In the genomic region with DNA sequence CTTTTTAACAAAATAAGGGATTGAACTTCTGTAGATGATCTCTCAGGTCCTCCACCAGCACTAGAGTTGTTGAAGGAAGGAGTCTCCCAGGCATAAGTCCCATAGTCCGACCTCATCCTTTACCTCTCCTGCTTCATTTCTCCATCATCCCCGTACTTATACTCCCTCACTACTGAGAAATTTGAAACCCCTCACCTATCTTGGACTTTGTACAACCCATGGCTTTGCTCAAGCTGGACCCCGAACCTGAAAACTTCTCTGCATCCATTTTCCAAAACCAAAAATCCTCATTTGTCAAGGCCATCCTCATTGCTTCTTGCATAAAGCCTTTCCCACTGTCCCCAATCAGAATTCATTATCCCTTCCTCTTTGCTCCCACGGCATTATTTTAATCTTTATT, we compare ENCODE assay signal across 9 cellular contexts. TPM values are rescaled to one million over a fixed set of nuclear protein-coding genes. Genes with fewer than 3 reads are reported as not detected.
DNase-seq lines count a peak whose midpoint lies in the region; ATAC-seq and TF ChIP-seq lines count a peak whose summit lies in the region.
"Had no signal": no experiment of that assay in that cellular context is flagged by ENCODE, and none has a peak within 500 bp of the region (broad histone marks: within the 10 kb centered on the region; RNA-seq: fewer than 3 reads in every experiment).

No MANE protein-coding gene starts in this region.

- peaks cover 0 to 20% (median 15%) of the 10 kb centered on the region in 9 donors for H3K36me3 ChIP-seq in heart right ventricle
- peaks cover 9% of the 10 kb centered on the region for H3K36me3 ChIP-seq in mesodermal cell (ENCODE audit: control insufficient read depth, insufficient read depth, low read length)
- no peaks in the 10 kb centered on the region for H3K36me3 ChIP-seq in uterus

- no peak for TF ChIP-seq POLR2A in uterus (IDR thresholded peaks at IDR 0.05)

- peaks cover 24% of the 10 kb centered on the region for H3K4me1 Mint-ChIP-seq in brain

- WGBS in heart right ventricle, 2 donors = 72 to 75% methylated on average over 4 of the region's 4 CpGs
- WGBS in mesodermal cell (ENCODE audit: insufficient coverage in 2 of 2), 2 experiments = 64 to 76% methylated on average over 4 of the region's 4 CpGs

- H3K9me3 ChIP-seq in heart right ventricle (no peaks in the 10 kb centered on the region), mesodermal cell (ENCODE audit: control insufficient read depth, low read length) (no peaks in the 10 kb centered on the region), uterus (no peaks in the 10 kb centered on the region)

- TF ChIP-seq CTCF in heart right ventricle (IDR thresholded peaks at IDR 0.05) (no peak), brain (conservative IDR thresholded peaks at IDR 0.05) (no peak), uterus (IDR thresholded peaks at IDR 0.05) (no peak)

- peaks cover 0 to 2% (median 0%) of the 10 kb centered on the region in 5 experiments for H3K9me3 Mint-ChIP-seq in brain

- H3K27me3 ChIP-seq in heart right ventricle (no peaks in the 10 kb centered on the region), uterus (no peaks in the 10 kb centered on the region)

- peaks cover 30% of the 10 kb centered on the region for H3K27me3 Mint-ChIP-seq in brain

- H3K4me1 ChIP-seq in heart right ventricle (peaks cover 0 to 19% (median 11%) of the 10 kb centered on the region in 9 donors), mesodermal cell (ENCODE audit: control insufficient read depth, insufficient read depth, low read length, poor library complexity, severe bottlenecking) (no peaks in the 10 kb centered on the region), uterus (peaks cover 0 to 4% of the 10 kb centered on the region in 2 donors)

- peak overlapping the region; percentile 93 to 97 (median 95) for H3K4me3 Mint-ChIP-seq in brain

- H3K27ac ChIP-seq in heart right ventricle (peak overlapping the region in 9 of 10 donors; percentile 85 to 94 (median 92)), mesodermal cell (ENCODE audit: low read depth, low read length, severe bottlenecking) (no peak overlapping the region), uterus (peak overlapping the region; percentile 94 to 98)

- intact Hi-C loops in heart right ventricle (cut with DNase I) (loop anchor here in 8 of 10 donors (2.0 to 10.0 kb wide), 9 partner anchors 16 to 224 kb away; partner anchors contain the start of genes CNPPD1 (in 2 of the 8), ZFAND2B (in 2 of the 8), ABCB6 (in 1 of the 8) and DNAJB2 (in 1 of the 8)), Right ventricle myocardium inferior (cut with DNase I) (no loop called here), uterus (cut with DNase I; ENCODE audit: low total_unique reads) (loop anchor here (5.0 kb wide), 1 partner anchor 136 kb away; no protein-coding TSS in a partner anchor)

- peaks cover 3% of the 10 kb centered on the region for H3K36me3 Mint-ChIP-seq in brain

- H3K27ac Mint-ChIP-seq in brain = peak overlapping the region; percentile 75 to 100 (median 99)

- H3K4me3 ChIP-seq in heart right ventricle (peak overlapping the region; percentile 40 to 74 (median 62)), mesodermal cell (ENCODE audit: extremely low read depth, insufficient read depth, low read length, poor library complexity, severe bottlenecking) (peak overlapping the region; percentile 55), uterus (peak overlapping the region; percentile 77 to 94)

- DNase-seq in heart right ventricle (no peak), Right ventricle myocardium inferior (ENCODE audit: missing footprints) (no peak), uterus (no peak), inferior parietal cortex (ENCODE audit: extremely low spot score) (no peak), HUDEP-2 (lab: John Stamatoyannopoulos, UW; ENCODE audit: unreplicated experiment in 76 of 76) (no peak)

- ATAC-seq in heart right ventricle (no peak), Right ventricle myocardium inferior (no peak), HG03342 (IDR thresholded peaks at IDR 0.05; ENCODE audit: unreplicated experiment) (no peak)

RNA-seq across cellular contexts. Expression of gene NHEJ1, which starts 0.5 kb away (rescaled TPM):
- 10 to 100 TPM in 1 of 10 donors, 1 to 10 TPM in 9; 4.7 to 12.0 (median 7.1) TPM for total RNA-seq in heart right ventricle
- polyA plus RNA-seq in heart right ventricle = 1 to 10 TPM; 3.8 to 9.6 TPM
- total RNA-seq in Right ventricle myocardium inferior = 9.7 TPM
- 12.0 TPM for polyA plus RNA-seq in brain (ENCODE audit: insufficient read depth, low read depth, low replicate concordance)
- polyA plus RNA-seq in mesodermal cell (2013, experiment 1 of 2) = 14.9 TPM
- 14.2 TPM for polyA plus RNA-seq in mesodermal cell (2013, experiment 2 of 2)
- total RNA-seq in uterus = 100 to 1,000 TPM in 1 of 4 donors, 10 to 100 TPM in 3; 15.0 to 162 (median 18.1) TPM

RNA-seq across cellular contexts. Expression of gene SLC23A3, which starts 8.7 kb away (rescaled TPM):
- total RNA-seq in heart right ventricle (1 to 10 TPM in 2 of 10 donors, under 1 TPM in 8; 0.30 to 2.1 (median 0.47) TPM), Right ventricle myocardium inferior (0.87 TPM), uterus (1 to 10 TPM in 2 of 4 donors, under 1 TPM in 1, not detected in 1; 0.26 to 8.1 (median 1.8) TPM)
- polyA plus RNA-seq in heart right ventricle (1 to 10 TPM in 1 of 2 donors, under 1 TPM in 1; 0.28 to 1.8 TPM), brain (ENCODE audit: insufficient read depth, low read depth, low replicate concordance) (not detected)
- 0.11 TPM for polyA plus RNA-seq in mesodermal cell (2013, experiment 1 of 2)
- polyA plus RNA-seq in mesodermal cell (2013, experiment 2 of 2) = 0.35 TPM
- polyA plus RNA-seq: cardiac muscle cell had no signal

RNA-seq across cellular contexts. Expression of gene CNPPD1, which starts 15.6 kb away (rescaled TPM):
- total RNA-seq in heart right ventricle (10 to 100 TPM; 52.5 to 80.6 (median 63.6) TPM), Right ventricle myocardium inferior (72.7 TPM), uterus (10 to 100 TPM in 3 of 4 donors, 1 to 10 TPM in 1; 3.1 to 56.2 (median 35.8) TPM)
- polyA plus RNA-seq in heart right ventricle (10 to 100 TPM; 35.5 to 84.7 TPM), brain (ENCODE audit: insufficient read depth, low read depth, low replicate concordance) (68.9 TPM)
- polyA plus RNA-seq in mesodermal cell (2013, experiment 1 of 2) = 20.4 TPM
- polyA plus RNA-seq in mesodermal cell (2013, experiment 2 of 2) = 15.6 TPM

RNA-seq across cellular contexts. Expression of gene RETREG2, which starts 17.0 kb away (rescaled TPM):
- total RNA-seq in heart right ventricle (10 to 100 TPM; 24.1 to 47.3 (median 30.6) TPM), Right ventricle myocardium inferior (37.4 TPM), uterus (100 to 1,000 TPM in 1 of 4 donors, 10 to 100 TPM in 3; 18.2 to 216 (median 74.9) TPM)
- polyA plus RNA-seq in heart right ventricle (10 to 100 TPM; 11.3 to 39.0 TPM), brain (ENCODE audit: insufficient read depth, low read depth, low replicate concordance) (161 TPM)
- polyA plus RNA-seq in mesodermal cell (2013, experiment 1 of 2) = 75.3 TPM
- 61.5 TPM for polyA plus RNA-seq in mesodermal cell (2013, experiment 2 of 2)

RNA-seq across cellular contexts. Expression of gene ZFAND2B, which starts 45.5 kb away (rescaled TPM):
- total RNA-seq in heart right ventricle (10 to 100 TPM; 11.5 to 19.2 (median 16.4) TPM), Right ventricle myocardium inferior (24.3 TPM), uterus (100 to 1,000 TPM in 1 of 4 donors, 10 to 100 TPM in 3; 21.7 to 212 (median 45.2) TPM)
- polyA plus RNA-seq in heart right ventricle (10 to 100 TPM; 22.1 to 40.8 TPM), brain (ENCODE audit: insufficient read depth, low read depth, low replicate concordance) (40.3 TPM)
- 28.8 TPM for polyA plus RNA-seq in mesodermal cell (2013, experiment 1 of 2)
- polyA plus RNA-seq in mesodermal cell (2013, experiment 2 of 2) = 24.8 TPM
